Comparison of ENCODE assay signal across 30 cellular contexts in genomic region chr6:3764516-3765333, GRCh38. TPM values are rescaled to one million over a fixed set of nuclear protein-coding genes. Genes with fewer than 3 reads are reported as not detected.
DNase-seq lines count a peak whose midpoint lies in the region; ATAC-seq, FAIRE-seq and TF ChIP-seq lines count a peak whose summit lies in the region.
"Had no signal": no experiment of that assay in that cellular context is flagged by ENCODE, and none has a peak within 500 bp of the region (broad histone marks: within the 10 kb centered on the region; RNA-seq: fewer than 3 reads in every experiment).

No MANE protein-coding gene starts in this region.

- 0 out of 2 replicates have a peak overlapping the region, but pooled peaks have one; percentile 23 for H2BK20ac ChIP-seq in H1 (ENCODE audit: low read length)

- H2AK5ac ChIP-seq in H1 (ENCODE audit: low read depth, low read length), result no peak overlapping the region

- H3K27ac ChIP-seq in DOHH2 (ENCODE audit: low read depth, low read length), result no peak overlapping the region
- no peak overlapping the region for H3K27ac ChIP-seq in H1 (ENCODE audit: low read depth, low read length)
- peak overlapping the region; percentile 78 for H3K27ac ChIP-seq in smooth muscle cell (ENCODE audit: low read depth)
- H3K27ac ChIP-seq in small intestine (ENCODE audit: low read depth in 1 of 2, low read length in 1 of 2), result no peak overlapping the region
- H3K27ac ChIP-seq: C4-2B, esophagus squamous epithelium, HL-60, neutrophil, psoas muscle, RWPE1, SK-N-MC, upper lobe of left lung had no signal

- 92% methylated on average over 5 of the region's 5 CpGs; no CpG with 5 or more reads in 1 of the 2 experiments for WGBS in H1 (ENCODE audit: extremely low coverage in 1 of 2, insufficient coverage in 1 of 2, insufficient read length in 1 of 2, insufficient replicate concordance in 2 of 2, low coverage in 1 of 2, low lambda C conversion rate in 2 of 2, missing lambda C conversion rate in 1 of 2), 2 experiments
- 89% methylated on average over 5 of the region's 5 CpGs for WGBS in smooth muscle cell (ENCODE audit: low lambda C conversion rate)
- WGBS in small intestine, 3 donors, result 69 to 82% (median 70%) methylated on average over 5 of the region's 5 CpGs

- H4K20me1 ChIP-seq in DOHH2 (ENCODE audit: control insufficient read depth, insufficient read depth, low read depth, low read length) (no peaks in the 10 kb centered on the region), H1 (replicated peaks in 1 of 2; ENCODE audit: control insufficient read depth in 1 of 2, insufficient read depth in 2 of 2, low read length in 2 of 2) (no peaks in the 10 kb centered on the region), smooth muscle cell (ENCODE audit: low read depth) (no peaks in the 10 kb centered on the region)

- peak overlapping the region; percentile 22; the same call in 1 of the 2 replicates for H2BK5ac ChIP-seq in H1 (ENCODE audit: low read depth, low read length)

- H2BK120ac ChIP-seq in H1 (replicated peaks; ENCODE audit: low read depth, low read length), result no peak overlapping the region

- no peak for TF ChIP-seq EP300 in H1 (IDR thresholded peaks at IDR 0.05; ENCODE audit: borderline replicate concordance in 1 of 2, low read depth in 2 of 2, low read length in 2 of 2)

- H3K79me2 ChIP-seq in DOHH2 (ENCODE audit: control insufficient read depth, low read length) (no peaks in the 10 kb centered on the region), H1 (ENCODE audit: control insufficient read depth in 1 of 2, insufficient read depth in 2 of 2, low read length in 2 of 2) (no peaks in the 10 kb centered on the region), smooth muscle cell (ENCODE audit: low read depth) (no peaks in the 10 kb centered on the region)

- no peaks in the 10 kb centered on the region; the same call in 1 of the 2 replicates for H3K23me2 ChIP-seq in H1 (ENCODE audit: low read depth, low read length)

- H3K4me3 ChIP-seq in DOHH2 (ENCODE audit: low read length), result peak overlapping the region; percentile 18
- no peak overlapping the region for H3K4me3 ChIP-seq in NB4 (ENCODE audit: low read depth, low read length)
- no peak overlapping the region for H3K4me3 ChIP-seq in H1 (ENCODE audit: extremely low read depth in 1 of 4, insufficient read depth in 2 of 4, low read depth in 3 of 4, low read length in 4 of 4)
- H3K4me3 ChIP-seq in smooth muscle cell, result no peak overlapping the region
- H3K4me3 ChIP-seq in small intestine (ENCODE audit: low read depth in 1 of 2, low read length in 2 of 2), result no peak overlapping the region
- H3K4me3 ChIP-seq: esophagus squamous epithelium, psoas muscle, SK-N-MC, skin epidermis, upper lobe of left lung had no signal

- H3K4me2 ChIP-seq in DOHH2 (ENCODE audit: low read length), result peak overlapping the region; percentile 39
- H3K4me2 ChIP-seq in H1 (ENCODE audit: insufficient read depth in 1 of 2, low read depth in 2 of 2, low read length in 2 of 2), result no peak overlapping the region; a peak in 1 of 4 replicates
- no peak overlapping the region for H3K4me2 ChIP-seq in smooth muscle cell

- H2AFZ ChIP-seq in H1 (ENCODE audit: low read length) (no peak overlapping the region), smooth muscle cell (ENCODE audit: low read depth) (no peak overlapping the region)

- H3K18ac ChIP-seq in H1 (ENCODE audit: extremely low read depth, low read length), result no peak overlapping the region

- CTCF ChIA-PET in H1 (lab: Charles Lee; ENCODE audit: partially characterized antibody), result interaction anchor here (1.5 kb wide), 1 partner anchor 13 kb away, joined by 3 read pairs; no protein-coding TSS in a partner anchor

- no peak for ATAC-seq in sciatic nerve
- ATAC-seq: left cardiac atrium, psoas muscle had no signal

- no peak overlapping the region for H3K23ac ChIP-seq in H1 (ENCODE audit: insufficient read length)

- no peak overlapping the region for H2BK15ac ChIP-seq in H1 (ENCODE audit: low read length)

- DNase-seq in NB4 (ENCODE audit: low read depth), result peak; percentile 47
- DNase-seq in H1 (ENCODE audit: low read depth in 1 of 2, low spot score in 2 of 2), result no peak
- DNase-seq in smooth muscle cell (lab: John Stamatoyannopoulos, UW; ENCODE audit: unreplicated experiment), result no peak
- no peak for DNase-seq in NCI-H345 (lab: John Stamatoyannopoulos, UW)
- no peak for DNase-seq in sciatic nerve (ENCODE audit: low spot score)
- no peak for DNase-seq in small intestine
- DNase-seq in activated CD4-positive, alpha-beta T cell treated with anti-CD3 and anti-CD28 coated beads for 1 hour, result no peak
- DNase-seq: activated CD4-positive, alpha-beta T cell treated with anti-CD3 and anti-CD28 coated beads for 4 hours; activated effector memory CD4-positive, alpha-beta T cell treated with anti-CD3 and anti-CD28 coated beads, Interleukin-2, amount 50 U/mL, for 16 hours; activated naive CD8-positive, alpha-beta T cell treated with anti-CD3 and anti-CD28 coated beads, Interleukin-2, amount 10 ng/mL, durations not matched to agents 7 days and 5 days; activated T-cell treated with anti-CD3 and anti-CD28 coated beads, Interleukin-2, amount 50 U/mL, for 1 hour; central memory CD4-positive, alpha-beta T cell; DMS79 treated with DMSO at 0.1 percent for 48 hours; esophagus squamous epithelium; foreskin melanocyte; left cardiac atrium; NCI-H1105 treated with DMSO at 0.1 percent for 48 hours; NCI-H2029; NCI-H69; psoas muscle; stimulated activated CD4-positive, alpha-beta T cell treated with anti-CD3 and anti-CD28 coated beads, Interleukin-1b, Interleukin-23, amount 100 ng/mL, for 48 hours; T-helper 2 cell; upper lobe of left lung had no signal

- POLR2A ChIA-PET in H1 (lab: Charles Lee; ENCODE audit: partially characterized antibody), result no interaction called here

- TF ChIP-seq POLR2A in NB4 (IDR thresholded peaks at IDR 0.05; ENCODE audit: extremely low read depth, insufficient read length), result no peak
- no peak for TF ChIP-seq POLR2A in H1 (IDR thresholded peaks at IDR 0.05; ENCODE audit: control extremely low read depth in 1 of 2, low read depth in 2 of 2, low read length in 2 of 2)

- no peaks in the 10 kb centered on the region for H3K27me3 ChIP-seq in DOHH2 (ENCODE audit: control insufficient read depth, low read length)
- H3K27me3 ChIP-seq in H1 (replicated peaks in 1 of 4; ENCODE audit: control insufficient read depth in 3 of 4, extremely low read depth in 1 of 4, insufficient read depth in 3 of 4, low read length in 3 of 4), result no peaks in the 10 kb centered on the region
- H3K27me3 ChIP-seq in smooth muscle cell (ENCODE audit: low read depth), result no peaks in the 10 kb centered on the region
- H3K27me3 ChIP-seq in small intestine (ENCODE audit: control insufficient read depth in 2 of 2, insufficient read depth in 2 of 2, low read length in 2 of 2), result no peaks in the 10 kb centered on the region
- H3K27me3 ChIP-seq: esophagus squamous epithelium, upper lobe of left lung had no signal

- intact Hi-C loops in sciatic nerve (cut with DNase I), result no loop called here

- H3K9me3 ChIP-seq in DOHH2 (ENCODE audit: control insufficient read depth, insufficient read depth, low read length) (no peaks in the 10 kb centered on the region), H1 (ENCODE audit: insufficient read depth in 2 of 2, low read depth in 1 of 2, low read length in 1 of 2) (no peaks in the 10 kb centered on the region), smooth muscle cell (replicated peaks; ENCODE audit: low read depth) (no peaks in the 10 kb centered on the region), small intestine (ENCODE audit: control insufficient read depth, low read depth) (no peaks in the 10 kb centered on the region)
- H3K9me3 ChIP-seq: esophagus squamous epithelium, neutrophil, psoas muscle, upper lobe of left lung had no signal

- 0 out of 2 replicates have a peak, but pooled peaks cover 3% of the 10 kb centered on the region for H3F3A ChIP-seq in DOHH2 (ENCODE audit: control insufficient read depth, insufficient read depth)
- peaks cover 14% of the 10 kb centered on the region for H3F3A ChIP-seq in smooth muscle cell (ENCODE audit: low read depth)

- no peak for TF ChIP-seq CTCF in DOHH2 (IDR thresholded peaks at IDR 0.05; ENCODE audit: low read depth, low read length, poor library complexity, severe bottlenecking)
- no peak for TF ChIP-seq CTCF in NB4 (IDR thresholded peaks at IDR 0.05; ENCODE audit: low read depth, low read length)
- no peak for TF ChIP-seq CTCF in H1 (IDR thresholded peaks at IDR 0.05; ENCODE audit: control extremely low read depth in 1 of 3, insufficient read depth in 1 of 3, low read depth in 1 of 3, low read length in 3 of 3)
- no peak for TF ChIP-seq CTCF in smooth muscle cell (IDR thresholded peaks at IDR 0.05; ENCODE audit: borderline replicate concordance, insufficient read depth, poor library complexity, severe bottlenecking)

- no peak overlapping the region for H3K4ac ChIP-seq in H1 (replicated peaks; ENCODE audit: insufficient read length, low read depth, low read length)

- H3K79me1 ChIP-seq in H1 (ENCODE audit: low read depth, low read length), result no peaks in the 10 kb centered on the region

- no peaks in the 10 kb centered on the region for H3K9me2 ChIP-seq in DOHH2 (replicated peaks; ENCODE audit: control insufficient read depth, low read length)

- no peak for TF ChIP-seq RAD21 in H1 (IDR thresholded peaks at IDR 0.05 in 1 of 2, conservative IDR thresholded peaks at IDR 0.05 in 1 of 2; ENCODE audit: low read depth in 2 of 2, low read length in 2 of 2)

- H3K14ac ChIP-seq in H1 (ENCODE audit: insufficient read length), result no peak overlapping the region

- no peak overlapping the region for H4K8ac ChIP-seq in H1 (ENCODE audit: extremely low read depth, insufficient read depth, low read length)

- peak overlapping the region; percentile 13 for H4K91ac ChIP-seq in H1 (replicated peaks; ENCODE audit: insufficient read length, low read length)

- H2BK12ac ChIP-seq in H1 (ENCODE audit: low read depth, low read length), result peak overlapping the region; percentile 69; the same call in 1 of the 2 replicates

- no peaks in the 10 kb centered on the region for H3K36me3 ChIP-seq in DOHH2 (ENCODE audit: control insufficient read depth, low read length)
- no peaks in the 10 kb centered on the region for H3K36me3 ChIP-seq in H1 (ENCODE audit: control insufficient read depth in 2 of 4, insufficient read depth in 4 of 4, low read length in 3 of 4)
- H3K36me3 ChIP-seq in smooth muscle cell (ENCODE audit: low read depth), result no peaks in the 10 kb centered on the region
- H3K36me3 ChIP-seq in small intestine (ENCODE audit: control insufficient read depth in 2 of 2, insufficient read depth in 2 of 2, low read length in 2 of 2), result no peaks in the 10 kb centered on the region
- H3K36me3 ChIP-seq: esophagus squamous epithelium, neutrophil, upper lobe of left lung had no signal

- no peak overlapping the region for H4K5ac ChIP-seq in H1 (ENCODE audit: insufficient read length, low read depth, low read length)

- FAIRE-seq in H1 (lab: Jason Lieb, UNC) (no peak), small intestine (lab: Jason Lieb, UNC) (no peak)

- H3K4me1 ChIP-seq in DOHH2 (ENCODE audit: control insufficient read depth, low read length) (peaks cover 55% of the 10 kb centered on the region), H1 (replicated peaks in 1 of 4; ENCODE audit: control insufficient read depth in 3 of 4, insufficient read depth in 4 of 4, low read length in 3 of 4) (peaks cover 0 to 4% (median 3%) of the 10 kb centered on the region in 4 experiments; a peak in 2 of 7 replicates), smooth muscle cell (ENCODE audit: low read depth) (peaks cover 3% of the 10 kb centered on the region), small intestine (ENCODE audit: control insufficient read depth in 2 of 2, insufficient read depth in 1 of 2, low read depth in 1 of 2, low read length in 1 of 2) (no peaks in the 10 kb centered on the region)
- H3K4me1 ChIP-seq: psoas muscle had no signal

- H3K56ac ChIP-seq in H1 (replicated peaks; ENCODE audit: insufficient read length, low read depth, low read length), result no peak overlapping the region

- H3K9ac ChIP-seq in H1 (replicated peaks in 1 of 4; ENCODE audit: extremely low read depth in 1 of 4, low read depth in 3 of 4, low read length in 3 of 4) (no peak overlapping the region), smooth muscle cell (ENCODE audit: low read depth) (no peak overlapping the region)

RNA-seq across cellular contexts. Expression of gene PXDC1, which starts 13.2 kb away (rescaled TPM):
- total RNA-seq in H1 (2021; fragmentation: NEBNext Ultra II Directional; extraction: Animal tissue kit (Norgen Biotek cat#: 25700)), result 1.7 TPM in 2 replicates
- 2.0 and 2.1 TPM in 2 replicates for polyA plus RNA-seq in H1 (2011; rRNA removed)
- polyA plus RNA-seq in H1 (2011; cell fraction: cytosol; rRNA removed), result 1.1 TPM
- polyA plus RNA-seq in H1 (2011; cell fraction: nucleus; rRNA removed), result 1.6 TPM
- polyA plus RNA-seq in H1 (2012, experiment 1 of 2), result 2.2 to 3.2 TPM (median 2.6 TPM) in 4 replicates
- 3.2 TPM for polyA plus RNA-seq in H1 (2012, experiment 2 of 2)
- polyA plus RNA-seq in H1 (2013, experiment 1 of 2), result 1.5 TPM
- 1.6 TPM for polyA plus RNA-seq in H1 (2013, experiment 2 of 2)
- polyA minus RNA-seq in H1 (2011; rRNA and poly(A)+ RNA removed), result 0.95 and 1.1 TPM in 2 replicates
- 1.8 TPM for polyA minus RNA-seq in H1 (2011; cell fraction: cytosol; rRNA and poly(A)+ RNA removed)
- 1.9 TPM for polyA minus RNA-seq in H1 (2011; cell fraction: nucleus; rRNA and poly(A)+ RNA removed)
- 44.0 and 49.1 TPM in 2 replicates for total RNA-seq in smooth muscle cell
- 72.7 and 78.6 TPM in 2 replicates for polyA plus RNA-seq in smooth muscle cell
- 48.3 TPM for total RNA-seq in sciatic nerve
- 10 to 100 TPM; 21.6 to 97.5 (median 89.5) TPM for polyA plus RNA-seq in small intestine

Comparison
In these comparisons a context has a peak if more than half of its experiments do, and no peak if none do; other contexts are left out.
1. RNA of gene PXDC1, which starts 13.2 kb away (total RNA-seq): 44.0 to 49.1 TPM in smooth muscle cell and 48.3 TPM in sciatic nerve (single experiment); 1.7 TPM in H1; every median in the first group is over 10 times any median in the second.